ENCODE assay signal across 1 cellular context in the genomic region with DNA sequence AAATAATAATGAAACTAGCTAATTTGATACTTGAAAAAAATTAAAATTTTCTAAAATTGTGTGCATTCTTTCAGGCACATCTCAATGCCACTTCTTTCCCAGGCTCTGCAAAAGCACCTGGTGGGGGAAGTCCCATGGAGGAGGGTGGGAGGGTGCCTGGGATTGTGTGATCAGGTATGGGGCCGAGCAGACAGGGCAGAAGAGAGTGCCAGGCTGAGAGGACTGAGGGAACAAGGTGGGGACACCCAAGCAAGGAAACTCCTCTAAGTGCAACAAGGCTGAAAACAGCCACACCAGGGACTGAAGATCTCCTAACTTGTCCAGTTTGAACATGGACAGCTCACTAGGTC.
TF ChIP-seq lines count a peak whose summit lies in the region.

No MANE protein-coding gene starts in this region.

TF ChIP-seq in HepG2, 621 proteins besides CTCF, POLR2A, EP300 and RAD21:
- TF ChIP-seq, protein P1, sequence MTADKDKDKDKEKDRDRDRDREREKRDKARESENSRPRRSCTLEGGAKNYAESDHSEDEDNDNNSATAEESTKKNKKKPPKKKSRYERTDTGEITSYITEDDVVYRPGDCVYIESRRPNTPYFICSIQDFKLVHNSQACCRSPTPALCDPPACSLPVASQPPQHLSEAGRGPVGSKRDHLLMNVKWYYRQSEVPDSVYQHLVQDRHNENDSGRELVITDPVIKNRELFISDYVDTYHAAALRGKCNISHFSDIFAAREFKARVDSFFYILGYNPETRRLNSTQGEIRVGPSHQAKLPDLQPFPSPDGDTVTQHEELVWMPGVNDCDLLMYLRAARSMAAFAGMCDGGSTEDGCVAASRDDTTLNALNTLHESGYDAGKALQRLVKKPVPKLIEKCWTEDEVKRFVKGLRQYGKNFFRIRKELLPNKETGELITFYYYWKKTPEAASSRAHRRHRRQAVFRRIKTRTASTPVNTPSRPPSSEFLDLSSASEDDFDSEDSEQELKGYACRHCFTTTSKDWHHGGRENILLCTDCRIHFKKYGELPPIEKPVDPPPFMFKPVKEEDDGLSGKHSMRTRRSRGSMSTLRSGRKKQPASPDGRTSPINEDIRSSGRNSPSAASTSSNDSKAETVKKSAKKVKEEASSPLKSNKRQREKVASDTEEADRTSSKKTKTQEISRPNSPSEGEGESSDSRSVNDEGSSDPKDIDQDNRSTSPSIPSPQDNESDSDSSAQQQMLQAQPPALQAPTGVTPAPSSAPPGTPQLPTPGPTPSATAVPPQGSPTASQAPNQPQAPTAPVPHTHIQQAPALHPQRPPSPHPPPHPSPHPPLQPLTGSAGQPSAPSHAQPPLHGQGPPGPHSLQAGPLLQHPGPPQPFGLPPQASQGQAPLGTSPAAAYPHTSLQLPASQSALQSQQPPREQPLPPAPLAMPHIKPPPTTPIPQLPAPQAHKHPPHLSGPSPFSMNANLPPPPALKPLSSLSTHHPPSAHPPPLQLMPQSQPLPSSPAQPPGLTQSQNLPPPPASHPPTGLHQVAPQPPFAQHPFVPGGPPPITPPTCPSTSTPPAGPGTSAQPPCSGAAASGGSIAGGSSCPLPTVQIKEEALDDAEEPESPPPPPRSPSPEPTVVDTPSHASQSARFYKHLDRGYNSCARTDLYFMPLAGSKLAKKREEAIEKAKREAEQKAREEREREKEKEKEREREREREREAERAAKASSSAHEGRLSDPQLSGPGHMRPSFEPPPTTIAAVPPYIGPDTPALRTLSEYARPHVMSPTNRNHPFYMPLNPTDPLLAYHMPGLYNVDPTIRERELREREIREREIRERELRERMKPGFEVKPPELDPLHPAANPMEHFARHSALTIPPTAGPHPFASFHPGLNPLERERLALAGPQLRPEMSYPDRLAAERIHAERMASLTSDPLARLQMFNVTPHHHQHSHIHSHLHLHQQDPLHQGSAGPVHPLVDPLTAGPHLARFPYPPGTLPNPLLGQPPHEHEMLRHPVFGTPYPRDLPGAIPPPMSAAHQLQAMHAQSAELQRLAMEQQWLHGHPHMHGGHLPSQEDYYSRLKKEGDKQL (CRISPR knock-in tag; IDR thresholded peaks at IDR 0.05; ENCODE audit: low read depth) = no peak
- TF ChIP-seq, protein P2, sequence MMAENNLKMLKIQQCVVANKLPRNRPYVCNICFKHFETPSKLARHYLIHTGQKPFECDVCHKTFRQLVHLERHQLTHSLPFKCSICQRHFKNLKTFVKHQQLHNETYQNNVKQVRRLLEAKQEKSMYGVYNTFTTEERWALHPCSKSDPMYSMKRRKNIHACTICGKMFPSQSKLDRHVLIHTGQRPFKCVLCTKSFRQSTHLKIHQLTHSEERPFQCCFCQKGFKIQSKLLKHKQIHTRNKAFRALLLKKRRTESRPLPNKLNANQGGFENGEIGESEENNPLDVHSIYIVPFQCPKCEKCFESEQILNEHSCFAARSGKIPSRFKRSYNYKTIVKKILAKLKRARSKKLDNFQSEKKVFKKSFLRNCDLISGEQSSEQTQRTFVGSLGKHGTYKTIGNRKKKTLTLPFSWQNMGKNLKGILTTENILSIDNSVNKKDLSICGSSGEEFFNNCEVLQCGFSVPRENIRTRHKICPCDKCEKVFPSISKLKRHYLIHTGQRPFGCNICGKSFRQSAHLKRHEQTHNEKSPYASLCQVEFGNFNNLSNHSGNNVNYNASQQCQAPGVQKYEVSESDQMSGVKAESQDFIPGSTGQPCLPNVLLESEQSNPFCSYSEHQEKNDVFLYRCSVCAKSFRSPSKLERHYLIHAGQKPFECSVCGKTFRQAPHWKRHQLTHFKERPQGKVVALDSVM (CRISPR knock-in tag; IDR thresholded peaks at IDR 0.05) = no peak
- TF ChIP-seq FOXM1 (CRISPR knock-in tag; IDR thresholded peaks at IDR 0.05) (no peak), MAFF (IDR thresholded peaks at IDR 0.05; ENCODE audit: low read depth, low read length) (no peak), GATAD2A (CRISPR knock-in tag; IDR thresholded peaks at IDR 0.05) (no peak), ZMYM3 (CRISPR knock-in tag; IDR thresholded peaks at IDR 0.05) (no peak), ZNF572 (CRISPR knock-in tag; IDR thresholded peaks at IDR 0.05) (no peak), HMG20A (CRISPR knock-in tag; IDR thresholded peaks at IDR 0.05; ENCODE audit: borderline replicate concordance) (no peak), KDM5A (IDR thresholded peaks at IDR 0.05; ENCODE audit: borderline replicate concordance, low read length) (no peak), ZFP82 (CRISPR knock-in tag; IDR thresholded peaks at IDR 0.05; ENCODE audit: borderline replicate concordance) (no peak), GFI1 (CRISPR knock-in tag; IDR thresholded peaks at IDR 0.05; ENCODE audit: borderline replicate concordance) (no peak), TBL1XR1 (IDR thresholded peaks at IDR 0.05; ENCODE audit: borderline replicate concordance, low read length, partially characterized antibody) (no peak), FLYWCH1 (CRISPR knock-in tag; IDR thresholded peaks at IDR 0.05) (no peak), SMAD1 (CRISPR knock-in tag; IDR thresholded peaks at IDR 0.05; ENCODE audit: borderline replicate concordance, low read depth) (no peak), HOXA7 (CRISPR knock-in tag; IDR thresholded peaks at IDR 0.05) (no peak), ZNF12 (CRISPR knock-in tag; IDR thresholded peaks at IDR 0.05) (no peak), ZNF879 (CRISPR knock-in tag; IDR thresholded peaks at IDR 0.05) (no peak), NONO (IDR thresholded peaks at IDR 0.05) (no peak), NONO (CRISPR knock-in tag; conservative IDR thresholded peaks at IDR 0.05) (no peak), ZBTB7A (CRISPR knock-in tag; IDR thresholded peaks at IDR 0.05) (no peak), ZNF780A (CRISPR knock-in tag; IDR thresholded peaks at IDR 0.05) (0 out of 2 replicates have a peak, but pooled peaks have one; percentile 47), ZNF317 (CRISPR knock-in tag; IDR thresholded peaks at IDR 0.05) (no peak), RBFOX2 (IDR thresholded peaks at IDR 0.05; ENCODE audit: low read depth, low read length) (0 out of 2 replicates have a peak, but pooled peaks have one; percentile 18), ZFP90 (CRISPR knock-in tag; IDR thresholded peaks at IDR 0.05; ENCODE audit: borderline replicate concordance) (no peak), MTF2 (CRISPR knock-in tag; IDR thresholded peaks at IDR 0.05; ENCODE audit: borderline replicate concordance) (0 out of 2 replicates have a peak, but pooled peaks have one; percentile 55), ZSCAN31 (CRISPR knock-in tag; IDR thresholded peaks at IDR 0.05; ENCODE audit: low read depth) (no peak), KLF16 (CRISPR knock-in tag; IDR thresholded peaks at IDR 0.05) (no peak), ZNF776 (CRISPR knock-in tag; IDR thresholded peaks at IDR 0.05) (no peak), ASH2L (IDR thresholded peaks at IDR 0.05; ENCODE audit: insufficient read length, low read depth, low read length) (no peak)
- TF ChIP-seq, protein P3, sequence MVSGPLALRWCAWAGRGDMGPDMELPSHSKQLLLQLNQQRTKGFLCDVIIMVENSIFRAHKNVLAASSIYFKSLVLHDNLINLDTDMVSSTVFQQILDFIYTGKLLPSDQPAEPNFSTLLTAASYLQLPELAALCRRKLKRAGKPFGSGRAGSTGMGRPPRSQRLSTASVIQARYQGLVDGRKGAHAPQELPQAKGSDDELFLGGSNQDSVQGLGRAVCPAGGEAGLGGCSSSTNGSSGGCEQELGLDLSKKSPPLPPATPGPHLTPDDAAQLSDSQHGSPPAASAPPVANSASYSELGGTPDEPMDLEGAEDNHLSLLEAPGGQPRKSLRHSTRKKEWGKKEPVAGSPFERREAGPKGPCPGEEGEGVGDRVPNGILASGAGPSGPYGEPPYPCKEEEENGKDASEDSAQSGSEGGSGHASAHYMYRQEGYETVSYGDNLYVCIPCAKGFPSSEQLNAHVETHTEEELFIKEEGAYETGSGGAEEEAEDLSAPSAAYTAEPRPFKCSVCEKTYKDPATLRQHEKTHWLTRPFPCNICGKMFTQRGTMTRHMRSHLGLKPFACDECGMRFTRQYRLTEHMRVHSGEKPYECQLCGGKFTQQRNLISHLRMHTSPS (CRISPR knock-in tag; IDR thresholded peaks at IDR 0.05; ENCODE audit: low read depth) = no peak
- TF ChIP-seq, protein P4, sequence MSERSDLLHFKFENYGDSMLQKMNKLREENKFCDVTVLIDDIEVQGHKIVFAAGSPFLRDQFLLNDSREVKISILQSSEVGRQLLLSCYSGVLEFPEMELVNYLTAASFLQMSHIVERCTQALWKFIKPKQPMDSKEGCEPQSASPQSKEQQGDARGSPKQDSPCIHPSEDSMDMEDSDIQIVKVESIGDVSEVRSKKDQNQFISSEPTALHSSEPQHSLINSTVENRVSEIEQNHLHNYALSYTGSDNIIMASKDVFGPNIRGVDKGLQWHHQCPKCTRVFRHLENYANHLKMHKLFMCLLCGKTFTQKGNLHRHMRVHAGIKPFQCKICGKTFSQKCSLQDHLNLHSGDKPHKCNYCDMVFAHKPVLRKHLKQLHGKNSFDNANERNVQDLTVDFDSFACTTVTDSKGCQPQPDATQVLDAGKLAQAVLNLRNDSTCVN (CRISPR knock-in tag; IDR thresholded peaks at IDR 0.05; ENCODE audit: borderline replicate concordance) = no peak
- TF ChIP-seq, protein P5, sequence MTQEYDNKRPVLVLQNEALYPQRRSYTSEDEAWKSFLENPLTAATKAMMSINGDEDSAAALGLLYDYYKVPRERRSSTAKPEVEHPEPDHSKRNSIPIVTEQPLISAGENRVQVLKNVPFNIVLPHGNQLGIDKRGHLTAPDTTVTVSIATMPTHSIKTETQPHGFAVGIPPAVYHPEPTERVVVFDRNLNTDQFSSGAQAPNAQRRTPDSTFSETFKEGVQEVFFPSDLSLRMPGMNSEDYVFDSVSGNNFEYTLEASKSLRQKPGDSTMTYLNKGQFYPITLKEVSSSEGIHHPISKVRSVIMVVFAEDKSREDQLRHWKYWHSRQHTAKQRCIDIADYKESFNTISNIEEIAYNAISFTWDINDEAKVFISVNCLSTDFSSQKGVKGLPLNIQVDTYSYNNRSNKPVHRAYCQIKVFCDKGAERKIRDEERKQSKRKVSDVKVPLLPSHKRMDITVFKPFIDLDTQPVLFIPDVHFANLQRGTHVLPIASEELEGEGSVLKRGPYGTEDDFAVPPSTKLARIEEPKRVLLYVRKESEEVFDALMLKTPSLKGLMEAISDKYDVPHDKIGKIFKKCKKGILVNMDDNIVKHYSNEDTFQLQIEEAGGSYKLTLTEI (CRISPR knock-in tag; conservative IDR thresholded peaks at IDR 0.05) = no peak
- TF ChIP-seq, protein P6, sequence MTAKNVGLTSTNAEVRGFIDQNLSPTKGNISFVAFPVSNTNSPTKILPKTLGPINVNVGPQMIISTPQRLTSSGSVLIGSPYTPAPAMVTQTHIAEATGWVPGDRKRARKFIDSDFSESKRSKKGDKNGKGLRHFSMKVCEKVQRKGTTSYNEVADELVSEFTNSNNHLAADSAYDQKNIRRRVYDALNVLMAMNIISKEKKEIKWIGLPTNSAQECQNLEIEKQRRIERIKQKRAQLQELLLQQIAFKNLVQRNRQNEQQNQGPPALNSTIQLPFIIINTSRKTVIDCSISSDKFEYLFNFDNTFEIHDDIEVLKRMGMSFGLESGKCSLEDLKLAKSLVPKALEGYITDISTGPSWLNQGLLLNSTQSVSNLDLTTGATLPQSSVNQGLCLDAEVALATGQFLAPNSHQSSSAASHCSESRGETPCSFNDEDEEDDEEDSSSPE (CRISPR knock-in tag; IDR thresholded peaks at IDR 0.05) = no peak
- TF ChIP-seq, protein P7, sequence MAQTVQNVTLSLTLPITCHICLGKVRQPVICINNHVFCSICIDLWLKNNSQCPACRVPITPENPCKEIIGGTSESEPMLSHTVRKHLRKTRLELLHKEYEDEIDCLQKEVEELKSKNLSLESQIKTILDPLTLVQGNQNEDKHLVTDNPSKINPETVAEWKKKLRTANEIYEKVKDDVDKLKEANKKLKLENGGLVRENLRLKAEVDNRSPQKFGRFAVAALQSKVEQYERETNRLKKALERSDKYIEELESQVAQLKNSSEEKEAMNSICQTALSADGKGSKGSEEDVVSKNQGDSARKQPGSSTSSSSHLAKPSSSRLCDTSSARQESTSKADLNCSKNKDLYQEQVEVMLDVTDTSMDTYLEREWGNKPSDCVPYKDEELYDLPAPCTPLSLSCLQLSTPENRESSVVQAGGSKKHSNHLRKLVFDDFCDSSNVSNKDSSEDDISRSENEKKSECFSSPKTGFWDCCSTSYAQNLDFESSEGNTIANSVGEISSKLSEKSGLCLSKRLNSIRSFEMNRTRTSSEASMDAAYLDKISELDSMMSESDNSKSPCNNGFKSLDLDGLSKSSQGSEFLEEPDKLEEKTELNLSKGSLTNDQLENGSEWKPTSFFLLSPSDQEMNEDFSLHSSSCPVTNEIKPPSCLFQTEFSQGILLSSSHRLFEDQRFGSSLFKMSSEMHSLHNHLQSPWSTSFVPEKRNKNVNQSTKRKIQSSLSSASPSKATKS (CRISPR knock-in tag; IDR thresholded peaks at IDR 0.05) = 0 out of 2 replicates have a peak, but pooled peaks have one; percentile 11
TF ChIP-seq in HepG2: peak in this region for 4.
